Comparison of ENCODE assay signal across 9 cellular contexts in genomic region chr17:37770631-37771518, GRCh38. TPM values are rescaled to one million over a fixed set of nuclear protein-coding genes. Genes with fewer than 3 reads are reported as not detected.
DNase-seq lines count a peak whose midpoint lies in the region; ATAC-seq, FAIRE-seq and TF ChIP-seq lines count a peak whose summit lies in the region.
"Had no signal": no experiment of that assay in that cellular context is flagged by ENCODE, and none has a peak within 500 bp of the region (broad histone marks: within the 10 kb centered on the region; RNA-seq: fewer than 3 reads in every experiment).

No MANE protein-coding gene starts in this region.

- no peaks in the 10 kb centered on the region for H3K9me3 ChIP-seq in SJCRH30 (replicated peaks)
- H3K9me3 ChIP-seq in lung (ENCODE audit: control insufficient read depth in 2 of 2, insufficient read depth in 1 of 2, low read length in 1 of 2) = peaks cover 0 to 4% of the 10 kb centered on the region in 2 donors

- peak; percentile 89 for TF ChIP-seq CTCF in LNCAP (IDR thresholded peaks at IDR 0.05)
- peak; percentile 96 for TF ChIP-seq CTCF in choroid plexus epithelial cell (conservative IDR thresholded peaks at IDR 0.05; ENCODE audit: low read depth, low read length)
- peak; percentile 53 for TF ChIP-seq CTCF in lung (IDR thresholded peaks at IDR 0.05; ENCODE audit: control extremely low read depth, extremely low read depth)

- ATAC-seq in lung (ENCODE audit: insufficient read depth, low FRiP score) (peak; percentile 41), GM19463 (IDR thresholded peaks at IDR 0.05; ENCODE audit: unreplicated experiment) (no peak)
- ATAC-seq: naive thymus-derived CD8-positive, alpha-beta T cell had no signal

- H3K4me1 ChIP-seq in SJCRH30 = no peaks in the 10 kb centered on the region
- H3K4me1 ChIP-seq in lung (ENCODE audit: control insufficient read depth in 2 of 2, insufficient read depth in 2 of 2, low read length in 2 of 2) = no peaks in the 10 kb centered on the region

- H3K4me3 ChIP-seq in SJCRH30 = no peak overlapping the region
- no peak overlapping the region for H3K4me3 ChIP-seq in choroid plexus epithelial cell (ENCODE audit: low read depth, low read length)
- no peak overlapping the region for H3K4me3 ChIP-seq in lung

- H3K27me3 ChIP-seq in SJCRH30 (no peaks in the 10 kb centered on the region), lung (ENCODE audit: control insufficient read depth, insufficient read depth) (no peaks in the 10 kb centered on the region)

- FAIRE-seq in urothelium cell line (lab: Jason Lieb, UNC) = no peak

- H3K36me3 ChIP-seq in SJCRH30 = no peaks in the 10 kb centered on the region
- H3K36me3 ChIP-seq in lung (ENCODE audit: control insufficient read depth in 2 of 2, insufficient read depth in 2 of 2, low read length in 2 of 2) = no peaks in the 10 kb centered on the region

- peak; percentile 74 for DNase-seq in EH (ENCODE audit: low read depth)
- peak; percentile 39 to 64 for DNase-seq in SJCRH30
- DNase-seq in choroid plexus epithelial cell (ENCODE audit: low read depth) = peak; percentile 77
- DNase-seq in lung (ENCODE audit: low spot score) = peak; percentile 71
- peak; percentile 53 for DNase-seq in urothelium cell line (ENCODE audit: low spot score)
- no peak for DNase-seq in cerebellar nuclear complex (lab: John Stamatoyannopoulos, UW)

- no peak overlapping the region for H3K27ac ChIP-seq in SJCRH30
- no peak overlapping the region for H3K27ac ChIP-seq in lung (ENCODE audit: low read depth in 1 of 2, low read length in 1 of 2)

- 43 to 55% methylated on average over 17 of the region's 17 CpGs for WGBS in lung, 2 donors

RNA-seq across cellular contexts. Expression of gene HNF1B, which starts 26.0 kb away (rescaled TPM):
- not detected in 2 replicates for total RNA-seq in SJCRH30 (2014; rRNA removed; shearing (Covaris generic))
- total RNA-seq in lung = 10 to 100 TPM; 12.4 to 18.9 TPM
- 10 to 100 TPM in 1 of 2 donors, 1 to 10 TPM in 1; 4.1 to 12.4 TPM for polyA plus RNA-seq in lung
- total RNA-seq: naive thymus-derived CD8-positive, alpha-beta T cell had no signal
- polyA plus RNA-seq: naive thymus-derived CD8-positive, alpha-beta T cell had no signal

Comparison
In these comparisons a context has a peak if more than half of its experiments do, and no peak if none do; other contexts are left out.
1. DNase-seq: peak in EH (single experiment), SJCRH30 (2 of 2), choroid plexus epithelial cell (single experiment), lung (single experiment) and urothelium cell line (single experiment); none in cerebellar nuclear complex (0 of 2).
2. RNA of gene HNF1B, which starts 26.0 kb away (total RNA-seq): 12.4 to 18.9 TPM in lung; not detected in SJCRH30; every median in the first group is over 10 times any median in the second.
3. Peak in every context shown above with its lines, with median percentiles within 50 percentile points of each other: CTCF ChIP-seq.